In the genomic region with DNA sequence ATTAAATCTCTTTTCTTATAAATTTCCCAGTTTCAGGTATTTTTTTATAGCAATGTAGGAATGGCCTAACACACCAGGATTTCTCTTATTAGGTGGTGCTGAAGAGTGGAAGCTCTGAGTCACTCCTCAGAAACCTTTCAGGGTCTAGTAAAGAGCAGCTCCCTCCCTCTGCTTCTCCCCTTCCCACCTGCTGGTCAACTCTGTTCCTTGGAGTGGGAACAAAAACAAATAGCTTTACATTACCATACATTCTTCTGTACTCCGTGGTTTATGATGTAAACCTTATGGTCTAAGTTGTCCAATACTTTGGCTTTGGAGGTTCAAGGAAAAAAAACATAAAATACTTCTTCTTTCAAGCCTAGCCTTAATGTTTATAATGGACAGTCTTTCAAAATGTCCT, we compare ENCODE assay signal across 27 cellular contexts. TPM values are rescaled to one million over a fixed set of nuclear protein-coding genes. Genes with fewer than 3 reads are reported as not detected.
A peak's percentile ranks its signal among the peaks of the same experiment; 100 is the strongest.
DNase-seq lines count a peak whose midpoint lies in the region; ATAC-seq and TF ChIP-seq lines count a peak whose summit lies in the region.
"Had no signal": no experiment of that assay in that cellular context is flagged by ENCODE, and none has a peak within 500 bp of the region (broad histone marks: within the 10 kb centered on the region; RNA-seq: fewer than 3 reads in every experiment).

No MANE protein-coding gene starts in this region.

- no peaks in the 10 kb centered on the region for H3K27me3 ChIP-seq in osteoblast (ENCODE audit: insufficient read depth, low read length)
- no peaks in the 10 kb centered on the region for H3K27me3 ChIP-seq in HAP-1 (ENCODE audit: low read depth)
- H3K27me3 ChIP-seq: foreskin keratinocyte, heart right ventricle, suprapubic skin had no signal

- CTCF ChIA-PET in activated CD4-positive, alpha-beta memory T cell treated with anti-CD3 and anti-CD28 coated beads for 36 hours (lab: Charles Lee) = interaction anchor here (0.9 to 1.1 kb wide), 2 partner anchors 101 to 119 kb away, joined by 3 read pairs; no protein-coding TSS in a partner anchor
- CTCF ChIA-PET in activated CD4-positive, alpha-beta memory T cell treated with anti-CD3 and anti-CD28 coated beads, Interleukin-2, amount 10 ng/mL, durations not matched to agents 7 days and 5 days (lab: Charles Lee) = interaction anchor here (1.1 to 1.2 kb wide), 2 partner anchors 9 to 120 kb away, joined by 3 read pairs; no protein-coding TSS in a partner anchor

- H3K36me3 ChIP-seq in osteoblast (ENCODE audit: insufficient read depth, low read length) = peaks cover 7% of the 10 kb centered on the region
- H3K36me3 ChIP-seq in HAP-1 (replicated peaks) = no peaks in the 10 kb centered on the region
- H3K36me3 ChIP-seq: suprapubic skin had no signal

- H3K36me3 Mint-ChIP-seq in activated CD4-positive, alpha-beta memory T cell treated with anti-CD3 and anti-CD28 coated beads for 36 hours = peaks cover 42% of the 10 kb centered on the region
- H3K36me3 Mint-ChIP-seq in activated CD4-positive, alpha-beta memory T cell treated with anti-CD3 and anti-CD28 coated beads, Interleukin-2, amount 10 ng/mL, durations not matched to agents 7 days and 5 days (ENCODE audit: low read depth) = peaks cover 49% of the 10 kb centered on the region
- H3K36me3 Mint-ChIP-seq in T-helper 17 cell (ENCODE audit: low read depth) = peaks cover 4% of the 10 kb centered on the region
- peaks cover 4% of the 10 kb centered on the region for H3K36me3 Mint-ChIP-seq in osteocyte (ENCODE audit: unreplicated experiment)
- H3K36me3 Mint-ChIP-seq: mesothelial cell of epicardium; stimulated activated memory B cell treated with anti-CD40 and anti-IgM and Interleukin-4, amounts not matched to agents 10 μg/mL and 1 μg/mL and 100 μg/mL, for 72 hours had no signal

- DNase-seq in activated CD4-positive, alpha-beta memory T cell treated with anti-CD3 and anti-CD28 coated beads for 36 hours = no peak
- no peak for DNase-seq in activated CD4-positive, alpha-beta memory T cell treated with anti-CD3 and anti-CD28 coated beads, Interleukin-2, amount 10 ng/mL, durations not matched to agents 7 days and 5 days
- DNase-seq in T-helper 17 cell (no peak), choroid plexus epithelial cell (ENCODE audit: low read depth) (peak; percentile 84), osteocyte (ENCODE audit: extremely low spot score, unreplicated experiment) (no peak), osteoblast (ENCODE audit: insufficient read length, low spot score, missing footprints) (no peak), HAP-1 (ENCODE audit: low spot score in 2 of 2) (no peak)
- no peak for DNase-seq in stimulated activated naive CD4-positive, alpha-beta T cell treated with Interleukin-2 at 50 U/mL for 16 hours (lab: John Stamatoyannopoulos, UW)
- DNase-seq: 8988T; activated CD4-positive, alpha-beta T cell treated with anti-CD3 and anti-CD28 coated beads, Interleukin-2, amount 10 ng/mL, durations not matched to agents 24 days and 14 days; activated T-cell treated with anti-CD3 and anti-CD28 coated beads, Interleukin-2, amount 50 U/mL, for 4 hours; aorta; Calu3; caudate nucleus; DMS79 treated with DMSO at 0.1 percent for 48 hours; foreskin keratinocyte; heart right ventricle; kidney; left ventricle myocardium superior; NCI-H1092 treated with DMSO at 0.1 percent for 48 hours; NCI-H1694 treated with DMSO at 0.1 percent for 48 hours had no signal

- H3K4me1 Mint-ChIP-seq in activated CD4-positive, alpha-beta memory T cell treated with anti-CD3 and anti-CD28 coated beads for 36 hours (ENCODE audit: low read depth) = peaks cover 61% of the 10 kb centered on the region
- H3K4me1 Mint-ChIP-seq in activated CD4-positive, alpha-beta memory T cell treated with anti-CD3 and anti-CD28 coated beads, Interleukin-2, amount 10 ng/mL, durations not matched to agents 7 days and 5 days = peaks cover 31% of the 10 kb centered on the region
- H3K4me1 Mint-ChIP-seq in T-helper 17 cell (peaks cover 18% of the 10 kb centered on the region), osteocyte (ENCODE audit: unreplicated experiment) (peaks cover 56% of the 10 kb centered on the region)
- H3K4me1 Mint-ChIP-seq: stimulated activated memory B cell treated with anti-CD40 and anti-IgM and Interleukin-4, amounts not matched to agents 10 μg/mL and 1 μg/mL and 100 μg/mL, for 72 hours had no signal

- H3K27ac Mint-ChIP-seq in activated CD4-positive, alpha-beta memory T cell treated with anti-CD3 and anti-CD28 coated beads for 36 hours = peak overlapping the region; percentile 70
- H3K27ac Mint-ChIP-seq in activated CD4-positive, alpha-beta memory T cell treated with anti-CD3 and anti-CD28 coated beads, Interleukin-2, amount 10 ng/mL, durations not matched to agents 7 days and 5 days = no peak overlapping the region
- H3K27ac Mint-ChIP-seq in T-helper 17 cell (peak overlapping the region; percentile 0), osteocyte (ENCODE audit: unreplicated experiment) (peak overlapping the region; percentile 90)
- H3K27ac Mint-ChIP-seq: activated CD4-positive, alpha-beta T cell treated with anti-CD3 and anti-CD28 coated beads, Interleukin-2, amount 10 ng/mL, durations not matched to agents 24 days and 14 days; stimulated activated memory B cell treated with anti-CD40 and anti-IgM and Interleukin-4, amounts not matched to agents 10 μg/mL and 1 μg/mL and 100 μg/mL, for 72 hours had no signal

- peak; percentile 18 for TF ChIP-seq CTCF in choroid plexus epithelial cell (conservative IDR thresholded peaks at IDR 0.05; ENCODE audit: low read depth, low read length)
- no peak for TF ChIP-seq CTCF in osteocyte (IDR thresholded peaks at IDR 0.05)
- TF ChIP-seq CTCF in osteoblast (IDR thresholded peaks at IDR 0.05; ENCODE audit: extremely low read depth, low read depth, low read length) = no peak

- H3K79me2 ChIP-seq in osteoblast (ENCODE audit: insufficient read depth, low read length) = peaks cover 23% of the 10 kb centered on the region

- H3K4me2 ChIP-seq in osteoblast (ENCODE audit: insufficient read depth, low read length) = no peak overlapping the region

- H4K20me1 ChIP-seq in osteoblast (ENCODE audit: insufficient read depth, low read length) = no peaks in the 10 kb centered on the region

- H3K27ac ChIP-seq in osteoblast (ENCODE audit: low read depth, low read length) = no peak overlapping the region
- H3K27ac ChIP-seq: foreskin keratinocyte had no signal

- no peak for ATAC-seq in T-helper 17 cell
- ATAC-seq: activated T-cell treated with anti-CD3 and anti-CD28 coated beads, Interleukin-2, amount 50 U/mL, for 4 hours; foreskin keratinocyte; heart right ventricle; K562; left ventricle myocardium superior; stimulated activated memory B cell treated with anti-CD40 and anti-IgM and Interleukin-4, amounts not matched to agents 10 μg/mL and 1 μg/mL and 100 μg/mL, for 72 hours had no signal

- H3K9me3 ChIP-seq in T-helper 17 cell (ENCODE audit: control insufficient read depth, low read length, poor library complexity, severe bottlenecking) = peaks cover 10% of the 10 kb centered on the region
- peaks cover 5% of the 10 kb centered on the region for H3K9me3 ChIP-seq in osteoblast (ENCODE audit: low read depth, low read length)
- H3K9me3 ChIP-seq in HAP-1 = no peaks in the 10 kb centered on the region
- H3K9me3 ChIP-seq: suprapubic skin had no signal

- no peak overlapping the region for H3K4me3 Mint-ChIP-seq in activated CD4-positive, alpha-beta memory T cell treated with anti-CD3 and anti-CD28 coated beads for 36 hours
- no peak overlapping the region for H3K4me3 Mint-ChIP-seq in activated CD4-positive, alpha-beta memory T cell treated with anti-CD3 and anti-CD28 coated beads, Interleukin-2, amount 10 ng/mL, durations not matched to agents 7 days and 5 days
- no peak overlapping the region for H3K4me3 Mint-ChIP-seq in T-helper 17 cell
- H3K4me3 Mint-ChIP-seq in osteocyte (ENCODE audit: unreplicated experiment) = no peak overlapping the region
- H3K4me3 Mint-ChIP-seq: activated CD4-positive, alpha-beta T cell treated with anti-CD3 and anti-CD28 coated beads, Interleukin-2, amount 10 ng/mL, durations not matched to agents 24 days and 14 days; activated T-cell treated with anti-CD3 and anti-CD28 coated beads, Interleukin-2, amount 50 U/mL, for 4 hours; mesothelial cell of epicardium; stimulated activated memory B cell treated with anti-CD40 and anti-IgM and Interleukin-4, amounts not matched to agents 10 μg/mL and 1 μg/mL and 100 μg/mL, for 72 hours had no signal

- POLR2A ChIA-PET in activated CD4-positive, alpha-beta memory T cell treated with anti-CD3 and anti-CD28 coated beads for 36 hours (lab: Charles Lee) = no interaction called here
- POLR2A ChIA-PET in activated CD4-positive, alpha-beta memory T cell treated with anti-CD3 and anti-CD28 coated beads, Interleukin-2, amount 10 ng/mL, durations not matched to agents 7 days and 5 days (lab: Charles Lee) = no interaction called here

- peaks cover 31% of the 10 kb centered on the region for H3K27me3 Mint-ChIP-seq in activated CD4-positive, alpha-beta memory T cell treated with anti-CD3 and anti-CD28 coated beads for 36 hours
- peaks cover 36% of the 10 kb centered on the region for H3K27me3 Mint-ChIP-seq in activated CD4-positive, alpha-beta memory T cell treated with anti-CD3 and anti-CD28 coated beads, Interleukin-2, amount 10 ng/mL, durations not matched to agents 7 days and 5 days
- H3K27me3 Mint-ChIP-seq in T-helper 17 cell (peaks cover 4% of the 10 kb centered on the region), osteocyte (ENCODE audit: unreplicated experiment) (no peaks in the 10 kb centered on the region)

- in situ Hi-C loops in HAP-1 (cut with MboI; ENCODE audit: low sequenced_read_pairs) = no loop called here

- H3K4me1 ChIP-seq in osteoblast (ENCODE audit: insufficient read depth, low read length) (peaks cover 20% of the 10 kb centered on the region), HAP-1 (no peaks in the 10 kb centered on the region)
- H3K4me1 ChIP-seq: foreskin keratinocyte had no signal

- H3K9me3 Mint-ChIP-seq in activated CD4-positive, alpha-beta memory T cell treated with anti-CD3 and anti-CD28 coated beads for 36 hours = peaks cover 32% of the 10 kb centered on the region
- H3K9me3 Mint-ChIP-seq in activated CD4-positive, alpha-beta memory T cell treated with anti-CD3 and anti-CD28 coated beads, Interleukin-2, amount 10 ng/mL, durations not matched to agents 7 days and 5 days = peaks cover 34% of the 10 kb centered on the region
- peaks cover 5% of the 10 kb centered on the region for H3K9me3 Mint-ChIP-seq in osteocyte (ENCODE audit: unreplicated experiment)
- H3K9me3 Mint-ChIP-seq: mesothelial cell of epicardium had no signal

- no peak overlapping the region for H2AFZ ChIP-seq in osteoblast (ENCODE audit: low read length)

- intact Hi-C loops in activated CD4-positive, alpha-beta memory T cell treated with anti-CD3 and anti-CD28 coated beads for 36 hours (cut with micrococcal nuclease) = no loop called here

- H3K4me3 ChIP-seq in choroid plexus epithelial cell (ENCODE audit: low read depth, low read length) = no peak overlapping the region
- H3K4me3 ChIP-seq in osteoblast (ENCODE audit: insufficient read depth, low read length) = no peak overlapping the region
- H3K4me3 ChIP-seq in HAP-1 = no peak overlapping the region
- H3K4me3 ChIP-seq: heart right ventricle, K562, suprapubic skin had no signal

RNA-seq across cellular contexts. Expression of a gene that starts 2.7 kb away (rescaled TPM):
- total RNA-seq in activated CD4-positive, alpha-beta memory T cell treated with anti-CD3 and anti-CD28 coated beads for 36 hours = 10 to 100 TPM; 20.3 to 20.4 TPM
- 1 to 10 TPM; 1.3 to 1.5 TPM for total RNA-seq in activated CD4-positive, alpha-beta memory T cell treated with anti-CD3 and anti-CD28 coated beads, Interleukin-2, amount 10 ng/mL, durations not matched to agents 7 days and 5 days
- total RNA-seq in T-helper 17 cell = 10 to 100 TPM; 14.3 to 16.5 TPM
- total RNA-seq in osteocyte = 56.3 and 59.8 TPM in 2 replicates
- 89.8 and 116 TPM in 2 replicates for total RNA-seq in osteoblast

RNA-seq across cellular contexts. Expression of a gene that starts 47.0 kb away (rescaled TPM):
- total RNA-seq in activated CD4-positive, alpha-beta memory T cell treated with anti-CD3 and anti-CD28 coated beads for 36 hours = 1 to 10 TPM; 1.1 to 1.7 TPM
- total RNA-seq in activated CD4-positive, alpha-beta memory T cell treated with anti-CD3 and anti-CD28 coated beads, Interleukin-2, amount 10 ng/mL, durations not matched to agents 7 days and 5 days = not detected
- total RNA-seq in T-helper 17 cell (not detected), osteocyte (0.21 TPM in 1 of 2 replicates, not detected in the other), osteoblast (0.72 and 1.2 TPM in 2 replicates)
- total RNA-seq: K562, left ventricle myocardium superior, mesothelial cell of epicardium, NCI-H460, skeletal muscle tissue had no signal

Comparison
In these comparisons a context has a peak if more than half of its experiments do, and no peak if none do; other contexts are left out.
1. RNA of a gene that starts 2.7 kb away (total RNA-seq): 89.8 to 116 TPM in osteoblast, 56.3 to 59.8 TPM in osteocyte, 20.3 to 20.4 TPM in activated CD4-positive, alpha-beta memory T cell treated with anti-CD3 and anti-CD28 coated beads for 36 hours and 14.3 to 16.5 TPM in T-helper 17 cell; 1.3 to 1.5 TPM in activated CD4-positive, alpha-beta memory T cell treated with anti-CD3 and anti-CD28 coated beads, Interleukin-2, amount 10 ng/mL, durations not matched to agents 7 days and 5 days; every median in the first group is over 4 times any median in the second.